Comparison of ENCODE assay signal across 8 cellular contexts in the genomic region with DNA sequence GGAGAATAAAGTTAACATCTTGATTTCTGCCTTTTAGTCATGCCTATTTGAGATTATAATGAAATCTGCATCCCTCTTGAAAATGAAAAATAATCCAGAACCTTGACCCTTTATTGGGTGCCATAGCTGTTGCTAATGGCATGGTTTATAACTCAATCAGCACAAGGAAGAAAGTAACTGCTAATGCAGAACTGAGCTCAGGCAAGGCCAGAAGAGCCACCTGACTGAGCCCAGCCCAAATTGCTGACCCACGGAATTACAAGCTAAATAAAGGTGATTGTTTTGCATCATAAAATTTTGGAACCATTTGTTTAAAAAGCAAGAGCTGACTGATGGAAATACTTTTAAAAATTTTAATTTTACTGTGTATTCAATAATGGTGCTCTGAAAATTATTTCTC.
"Had no signal": no experiment of that assay in that cellular context is flagged by ENCODE, and none has a peak within 500 bp of the region (broad histone marks: within the 10 kb centered on the region; RNA-seq: fewer than 3 reads in every experiment).

No MANE protein-coding gene starts in this region.

- H3K4me3 Mint-ChIP-seq: IgD-negative memory B cell had no signal

- ATAC-seq: K562 had no signal

- DNase-seq: IMR-90, KBM-7, KG1 had no signal

- FAIRE-seq: HTR-8/SVneo, K562 had no signal

- H3K36me3 Mint-ChIP-seq: IgD-negative memory B cell had no signal

- H3K27ac Mint-ChIP-seq: IgD-negative memory B cell had no signal

- H3K4me2 ChIP-seq: KMS-11 had no signal

- H3K27ac ChIP-seq: HL-60, KMS-11 had no signal

- H3K4me3 ChIP-seq: K562 had no signal

- H3K9ac ChIP-seq: KMS-11 had no signal
